ENCODE assay signal across 8 cellular contexts in the genomic region with DNA sequence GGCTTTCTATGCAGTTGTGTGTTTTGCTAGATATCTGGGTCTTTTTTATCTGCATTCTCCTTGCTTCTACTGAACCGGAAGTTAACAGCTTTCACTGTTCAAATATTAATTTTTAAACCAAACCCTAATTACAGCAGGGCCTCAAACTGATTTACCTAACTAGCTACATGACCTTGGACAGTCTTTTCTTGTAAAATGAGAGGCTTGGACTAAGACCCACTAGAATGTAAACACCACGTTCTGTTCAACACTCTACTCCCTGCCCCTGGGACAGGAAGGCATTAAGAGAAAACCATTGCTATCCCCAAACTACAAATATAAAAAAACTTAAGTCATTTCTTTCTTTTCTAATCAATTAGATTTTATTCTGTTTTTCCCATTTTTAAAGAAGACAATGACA. TPM values are rescaled to one million over a fixed set of nuclear protein-coding genes. Genes with fewer than 3 reads are reported as not detected.
DNase-seq lines count a peak whose midpoint lies in the region; ATAC-seq and TF ChIP-seq lines count a peak whose summit lies in the region.

No MANE protein-coding gene starts in this region.

- H3K4me3 Mint-ChIP-seq in T-helper 2 cell treated with Interferon-gamma antibody and Interleukin-4, amounts not matched to agents 5 μg/mL and 100 μg/mL, for 36 hours, result peak overlapping the region; percentile 56
- peak overlapping the region; percentile 98 for H3K4me3 Mint-ChIP-seq in endodermal cell

- H3K4me3 ChIP-seq in endodermal cell (ENCODE audit: low read length), result peak overlapping the region; percentile 95
- H3K4me3 ChIP-seq in skeletal muscle tissue (ENCODE audit: low read length in 3 of 3), result peak overlapping the region; percentile 35 to 87 (median 85)

- no peaks in the 10 kb centered on the region for H3K27me3 Mint-ChIP-seq in T-helper 2 cell treated with Interferon-gamma antibody and Interleukin-4, amounts not matched to agents 5 μg/mL and 100 μg/mL, for 36 hours (ENCODE audit: low read depth)
- no peaks in the 10 kb centered on the region for H3K27me3 Mint-ChIP-seq in endodermal cell (ENCODE audit: insufficient read depth)

- peaks cover 22% of the 10 kb centered on the region for H3K36me3 Mint-ChIP-seq in T-helper 2 cell treated with Interferon-gamma antibody and Interleukin-4, amounts not matched to agents 5 μg/mL and 100 μg/mL, for 36 hours (ENCODE audit: low read depth)
- peaks cover 5% of the 10 kb centered on the region for H3K36me3 Mint-ChIP-seq in endodermal cell (ENCODE audit: low read depth)

- DNase-seq in T-helper 2 cell treated with Interferon-gamma antibody and Interleukin-4, amounts not matched to agents 5 μg/mL and 100 μg/mL, for 36 hours (ENCODE audit: low spot score), result no peak
- DNase-seq in T-helper 2 cell, result no peak
- peak; percentile 26 for DNase-seq in M059J (ENCODE audit: low read depth)
- DNase-seq in endodermal cell, result no peak
- DNase-seq in ureter (ENCODE audit: low spot score), result no peak
- no peak for DNase-seq in iPS-NIHi7 (ENCODE audit: extremely low spot score)

- 80 to 85% methylated on average over 1 to 2 of the region's 2 CpGs for WGBS in endodermal cell (ENCODE audit: insufficient coverage in 1 of 2, insufficient read length in 1 of 2), 2 experiments

- ATAC-seq in HG02973 (IDR thresholded peaks at IDR 0.05; ENCODE audit: unreplicated experiment), result no peak

- H3K9me3 Mint-ChIP-seq in T-helper 2 cell treated with Interferon-gamma antibody and Interleukin-4, amounts not matched to agents 5 μg/mL and 100 μg/mL, for 36 hours, result no peaks in the 10 kb centered on the region
- H3K9me3 Mint-ChIP-seq in endodermal cell, result no peaks in the 10 kb centered on the region

- no peak for TF ChIP-seq CTCF in endodermal cell (conservative IDR thresholded peaks at IDR 0.05)

- H3K36me3 ChIP-seq in endodermal cell (ENCODE audit: control insufficient read depth, insufficient read depth, low read length) (peaks cover 3% of the 10 kb centered on the region), skeletal muscle tissue (ENCODE audit: control insufficient read depth in 3 of 3, insufficient read depth in 3 of 3, low read length in 3 of 3) (no peaks in the 10 kb centered on the region)

- H3K27ac ChIP-seq in endodermal cell (ENCODE audit: low read depth, low read length) (no peak overlapping the region), skeletal muscle tissue (ENCODE audit: low read depth, low read length) (peak overlapping the region; percentile 94)

- peaks cover 56% of the 10 kb centered on the region for H3K4me1 Mint-ChIP-seq in T-helper 2 cell treated with Interferon-gamma antibody and Interleukin-4, amounts not matched to agents 5 μg/mL and 100 μg/mL, for 36 hours (ENCODE audit: low read depth)
- peaks cover 61% of the 10 kb centered on the region for H3K4me1 Mint-ChIP-seq in endodermal cell

- no peak overlapping the region for H3K27ac Mint-ChIP-seq in T-helper 2 cell treated with Interferon-gamma antibody and Interleukin-4, amounts not matched to agents 5 μg/mL and 100 μg/mL, for 36 hours
- no peak overlapping the region for H3K27ac Mint-ChIP-seq in endodermal cell

- H3K9ac ChIP-seq in endodermal cell (ENCODE audit: extremely low read depth, low read length, poor library complexity, severe bottlenecking), result no peak overlapping the region
- peak overlapping the region; percentile 62 to 98 (median 68) for H3K9ac ChIP-seq in skeletal muscle tissue (ENCODE audit: low read depth in 1 of 3, low read length in 3 of 3)

- H3K9me3 ChIP-seq in endodermal cell (ENCODE audit: control insufficient read depth, low read length) (no peaks in the 10 kb centered on the region), skeletal muscle tissue (ENCODE audit: control insufficient read depth in 3 of 3, low read length in 3 of 3) (no peaks in the 10 kb centered on the region)

- no peaks in the 10 kb centered on the region for H3K27me3 ChIP-seq in endodermal cell (ENCODE audit: control insufficient read depth, insufficient read depth, low read length, poor library complexity, severe bottlenecking)
- H3K27me3 ChIP-seq in skeletal muscle tissue (ENCODE audit: control insufficient read depth in 3 of 3, insufficient read depth in 3 of 3, low read length in 3 of 3), result no peaks in the 10 kb centered on the region

- H3K4me1 ChIP-seq in endodermal cell (ENCODE audit: control insufficient read depth, insufficient read depth, low read length) (peaks cover 17% of the 10 kb centered on the region), skeletal muscle tissue (ENCODE audit: control insufficient read depth in 3 of 3, insufficient read depth in 3 of 3, low read length in 3 of 3) (peaks cover 26 to 49% (median 30%) of the 10 kb centered on the region in 3 donors)

RNA-seq across cellular contexts. Expression of gene USP24, which starts 3.7 kb away (rescaled TPM):
- 17.1 and 22.8 TPM in 2 replicates for total RNA-seq in M059J (2014; rRNA removed; shearing (Covaris generic))
- 10 to 100 TPM; 68.2 to 71.5 TPM for total RNA-seq in endodermal cell
- 24.7 TPM for polyA plus RNA-seq in endodermal cell (2013, experiment 1 of 2)
- 24.5 TPM for polyA plus RNA-seq in endodermal cell (2013, experiment 2 of 2)
- 45.9 TPM for total RNA-seq in skeletal muscle tissue
- total RNA-seq in ureter, result 58.2 TPM
